11 cellular contexts compared by ENCODE assay signal in genomic region chr6:2951723-2952122, GRCh38. TPM values are rescaled to one million over a fixed set of nuclear protein-coding genes. Genes with fewer than 3 reads are reported as not detected.
DNase-seq lines count a peak whose midpoint lies in the region; ATAC-seq and TF ChIP-seq lines count a peak whose summit lies in the region.
"Had no signal": no experiment of that assay in that cellular context is flagged by ENCODE, and none has a peak within 500 bp of the region (broad histone marks: within the 10 kb centered on the region; RNA-seq: fewer than 3 reads in every experiment).

No MANE protein-coding gene starts in this region.

- no peaks in the 10 kb centered on the region for H3K9me3 Mint-ChIP-seq in stimulated activated memory B cell treated with anti-CD40 and anti-IgM and Interleukin-4, amounts not matched to agents 10 μg/mL and 1 μg/mL and 100 μg/mL, for 72 hours
- no peaks in the 10 kb centered on the region for H3K9me3 Mint-ChIP-seq in chondrocyte (ENCODE audit: low read depth)

- no CpG with 5 or more reads among the region's 8 CpGs for WGBS in IMR-90 (ENCODE audit: extremely low coverage in 2 of 2, insufficient read length in 1 of 2), 2 experiments
- WGBS in adrenal gland, 4 donors: 61 to 85% (median 66%) methylated on average over 5 to 8 of the region's 8 CpGs

- no TSS peak for BruUV-seq in IMR-90 (replicated peaks; lab: Mats Ljungman, UMichigan)

- no peaks in the 10 kb centered on the region for H3K27me3 Mint-ChIP-seq in stimulated activated memory B cell treated with anti-CD40 and anti-IgM and Interleukin-4, amounts not matched to agents 10 μg/mL and 1 μg/mL and 100 μg/mL, for 72 hours
- no peaks in the 10 kb centered on the region for H3K27me3 Mint-ChIP-seq in chondrocyte (ENCODE audit: low read depth)

- peaks cover 2% of the 10 kb centered on the region; the same call in 1 of the 2 replicates for H3K4me1 ChIP-seq in IMR-90 (ENCODE audit: control insufficient read depth, insufficient read depth, low read length)
- H3K4me1 ChIP-seq in adrenal gland (replicated peaks in 1 of 2): peaks cover 6 to 14% of the 10 kb centered on the region in 2 donors
- peaks cover 22% of the 10 kb centered on the region for H3K4me1 ChIP-seq in lower lobe of right lung

- no peak overlapping the region for H2BK5ac ChIP-seq in IMR-90 (ENCODE audit: low read depth, low read length, poor library complexity, severe bottlenecking)

- no peak overlapping the region for H4K5ac ChIP-seq in IMR-90 (ENCODE audit: low read depth, low read length)

- H3K4me3 ChIP-seq in IMR-90 (ENCODE audit: insufficient read depth, low read depth, low read length) (no peak overlapping the region), adrenal gland (no peak overlapping the region), lower lobe of right lung (no peak overlapping the region)
- H3K4me3 ChIP-seq: ovary had no signal

- TF ChIP-seq CTCF in IMR-90 (conservative IDR thresholded peaks at IDR 0.05; ENCODE audit: low read depth, low read length) (no peak), adrenal gland (IDR thresholded peaks at IDR 0.05) (no peak), lower lobe of right lung (IDR thresholded peaks at IDR 0.05) (no peak), chondrocyte (IDR thresholded peaks at IDR 0.05) (no peak)

- ATAC-seq in IMR-90 (ENCODE audit: low read depth): no peak
- peak; percentile 49 to 63 for ATAC-seq in lower lobe of right lung
- ATAC-seq in stimulated activated memory B cell treated with anti-CD40 and anti-IgM and Interleukin-4, amounts not matched to agents 10 μg/mL and 1 μg/mL and 100 μg/mL, for 72 hours: no peak
- ATAC-seq in GM18868 (IDR thresholded peaks at IDR 0.05; ENCODE audit: unreplicated experiment): no peak
- no peak for ATAC-seq in HG03469 (IDR thresholded peaks at IDR 0.05; ENCODE audit: unreplicated experiment)

- DNase-seq in IMR-90 (no peak), adrenal gland (peak in 6 of 7 donors; percentile 15 to 62 (median 53)), lower lobe of right lung (peak; percentile 68), chondrocyte (ENCODE audit: low spot score) (no peak), NCI-H526 treated with DMSO at 0.1 percent for 48 hours (lab: John Stamatoyannopoulos, UW) (no peak)
- DNase-seq: activated naive CD4-positive, alpha-beta T cell treated with anti-CD3 and anti-CD28 coated beads, Interleukin-2, amount 50 U/mL, for 16 hours; COR-L47 had no signal

- H2AFZ ChIP-seq in IMR-90 (replicated peaks; ENCODE audit: low read length, poor library complexity): peak overlapping the region; percentile 48

- no peak overlapping the region; the same call in 1 of the 2 replicates for H3K4ac ChIP-seq in IMR-90 (ENCODE audit: low read depth, low read length)

- no peak overlapping the region for H2BK20ac ChIP-seq in IMR-90 (ENCODE audit: low read depth, low read length)

- no peak for TF ChIP-seq RAD21 in IMR-90 (IDR thresholded peaks at IDR 0.05; ENCODE audit: low read length)

- H3K4me2 ChIP-seq in IMR-90 (ENCODE audit: low read depth, low read length): no peak overlapping the region

- peaks cover 37% of the 10 kb centered on the region for H3K36me3 Mint-ChIP-seq in stimulated activated memory B cell treated with anti-CD40 and anti-IgM and Interleukin-4, amounts not matched to agents 10 μg/mL and 1 μg/mL and 100 μg/mL, for 72 hours
- peaks cover 27% of the 10 kb centered on the region for H3K36me3 Mint-ChIP-seq in chondrocyte (ENCODE audit: low read depth)

- H3K18ac ChIP-seq in IMR-90 (ENCODE audit: low read depth, low read length): no peak overlapping the region

- peaks cover 27% of the 10 kb centered on the region for H3K4me1 Mint-ChIP-seq in stimulated activated memory B cell treated with anti-CD40 and anti-IgM and Interleukin-4, amounts not matched to agents 10 μg/mL and 1 μg/mL and 100 μg/mL, for 72 hours
- H3K4me1 Mint-ChIP-seq in chondrocyte (ENCODE audit: low read depth): peaks cover 9% of the 10 kb centered on the region

- POLR2A ChIA-PET in IMR-90 (lab: Charles Lee; ENCODE audit: unreplicated experiment): no interaction called here

- H3K27ac ChIP-seq in IMR-90 (ENCODE audit: insufficient read depth, low read length) (no peak overlapping the region), adrenal gland (peak overlapping the region in 4 of 5 donors; percentile 32 to 69 (median 56)), lower lobe of right lung (peak overlapping the region; percentile 62)

- no peaks in the 10 kb centered on the region for H3K9me3 ChIP-seq in IMR-90 (ENCODE audit: control insufficient read depth, insufficient read depth, low read length)
- no peaks in the 10 kb centered on the region for H3K9me3 ChIP-seq in adrenal gland (replicated peaks in 1 of 3)
- H3K9me3 ChIP-seq in lower lobe of right lung: no peaks in the 10 kb centered on the region
- H3K9me3 ChIP-seq: ovary had no signal

- peaks cover 6% of the 10 kb centered on the region; the same call in 1 of the 2 replicates for H3K9me1 ChIP-seq in IMR-90 (ENCODE audit: insufficient read depth, low read length)

- H4K8ac ChIP-seq in IMR-90 (ENCODE audit: low read depth in 2 of 2, low read length in 2 of 2): no peak overlapping the region

- H3K27me3 ChIP-seq in IMR-90 (ENCODE audit: control insufficient read depth, insufficient read depth, low read length) (no peaks in the 10 kb centered on the region), adrenal gland (no peaks in the 10 kb centered on the region), lower lobe of right lung (ENCODE audit: low read depth) (no peaks in the 10 kb centered on the region)
- H3K27me3 ChIP-seq: ovary had no signal

- in situ Hi-C loops in IMR-90 (cut with MboI; ENCODE audit: low sequenced_read_pairs): no loop called here

- H2AK5ac ChIP-seq in IMR-90 (ENCODE audit: low read depth, low read length): peak overlapping the region; percentile 11; the same call in 1 of the 2 replicates

- no peak overlapping the region for H4K91ac ChIP-seq in IMR-90 (ENCODE audit: insufficient read depth, low read depth, low read length)

- intact Hi-C loops in IMR-90 (cut with micrococcal nuclease): loop anchor here (1.0 to 2.0 kb wide), 4 partner anchors 19 to 160 kb away; partner anchors contain the start of gene SERPINB6
- intact Hi-C loops in adrenal gland (cut with DNase I): loop anchor here in 1 of 2 donors (2.0 kb wide), 1 partner anchor 37 kb away; no protein-coding TSS in a partner anchor
- intact Hi-C loops in lower lobe of right lung (cut with DNase I): no loop called here

- H4K20me1 ChIP-seq in IMR-90 (ENCODE audit: insufficient read depth, low read length): no peaks in the 10 kb centered on the region

- H2BK15ac ChIP-seq in IMR-90 (ENCODE audit: low read depth, low read length): no peak overlapping the region

- no peak overlapping the region for H3K23ac ChIP-seq in IMR-90 (ENCODE audit: low read depth, low read length)

- H2AK9ac ChIP-seq in IMR-90 (replicated peaks; ENCODE audit: low read depth, low read length, poor library complexity): peak overlapping the region; percentile 45

- dilution Hi-C loops in IMR-90 (cut with HindIII; ENCODE audit: low sequenced_read_pairs, unreplicated experiment): no loop called here

- no peak overlapping the region for H3K56ac ChIP-seq in IMR-90 (ENCODE audit: extremely low read depth, insufficient read depth, low read length)

- TF ChIP-seq POLR2A in IMR-90 (IDR thresholded peaks at IDR 0.05; ENCODE audit: low read depth, low read length) (no peak), adrenal gland (IDR thresholded peaks at IDR 0.05) (no peak)

- H3K79me1 ChIP-seq in IMR-90 (ENCODE audit: low read depth in 1 of 2, low read length in 2 of 2): peaks cover 16 to 46% of the 10 kb centered on the region in 2 experiments

- no peak overlapping the region for H3K9ac ChIP-seq in IMR-90 (ENCODE audit: low read depth, low read length)

- no peak overlapping the region for H2BK120ac ChIP-seq in IMR-90 (ENCODE audit: low read depth, low read length)

- H3K4me3 Mint-ChIP-seq in stimulated activated memory B cell treated with anti-CD40 and anti-IgM and Interleukin-4, amounts not matched to agents 10 μg/mL and 1 μg/mL and 100 μg/mL, for 72 hours: peak overlapping the region; percentile 31
- H3K4me3 Mint-ChIP-seq in chondrocyte (ENCODE audit: unreplicated experiment): no peak overlapping the region

- H3K36me3 ChIP-seq in IMR-90 (ENCODE audit: control insufficient read depth, insufficient read depth, low read length) (peaks cover 42% of the 10 kb centered on the region), adrenal gland (replicated peaks in 1 of 2) (peaks cover 0 to 61% of the 10 kb centered on the region in 2 donors), lower lobe of right lung (peaks cover 84% of the 10 kb centered on the region)
- H3K36me3 ChIP-seq: ovary had no signal

- H3K14ac ChIP-seq in IMR-90 (replicated peaks; ENCODE audit: low read depth, low read length): no peak overlapping the region

- peak overlapping the region; percentile 59 for H3K27ac Mint-ChIP-seq in stimulated activated memory B cell treated with anti-CD40 and anti-IgM and Interleukin-4, amounts not matched to agents 10 μg/mL and 1 μg/mL and 100 μg/mL, for 72 hours
- H3K27ac Mint-ChIP-seq in chondrocyte (ENCODE audit: unreplicated experiment): no peak overlapping the region

- CTCF ChIA-PET in IMR-90 (lab: Yijun Ruan, JAX): interaction anchor here (0.8 to 1.8 kb wide), 21 partner anchors 8 to 161 kb away, joined by 3 to 37 read pairs (median 5); partner anchors contain the start of gene SERPINB1

RNA-seq across cellular contexts. Expression of gene SERPINB6, which starts 19.6 kb away (rescaled TPM):
- total RNA-seq in IMR-90 (2012; rRNA removed) (37.1 and 60.3 TPM in 2 replicates), adrenal gland (100 to 1,000 TPM; 161 to 258 (median 209) TPM), lower lobe of right lung (160 TPM), chondrocyte (74.0 to 98.0 TPM (median 97.3 TPM) in 3 replicates)
- polyA plus RNA-seq in IMR-90 (2012; rRNA removed) (78.7 and 91.1 TPM in 2 replicates), adrenal gland (100 to 1,000 TPM; 161 to 332 (median 229) TPM)
- 74.7 and 123 TPM in 2 replicates for polyA plus RNA-seq in IMR-90 (2012; cell fraction: cytosol; rRNA removed)
- 93.6 and 162 TPM in 2 replicates for polyA plus RNA-seq in IMR-90 (2012; cell fraction: nucleus; rRNA removed; ENCODE audit: low replicate concordance)

RNA-seq across cellular contexts. Expression of gene NQO2, which starts 48.0 kb away (rescaled TPM):
- 59.4 and 72.1 TPM in 2 replicates for total RNA-seq in IMR-90 (2012; rRNA removed)
- 41.9 and 42.5 TPM in 2 replicates for polyA plus RNA-seq in IMR-90 (2012; rRNA removed)
- polyA plus RNA-seq in IMR-90 (2012; cell fraction: cytosol; rRNA removed): 31.1 and 51.6 TPM in 2 replicates
- 13.5 and 24.4 TPM in 2 replicates for polyA plus RNA-seq in IMR-90 (2012; cell fraction: nucleus; rRNA removed; ENCODE audit: low replicate concordance)
- 100 to 1,000 TPM; 133 to 200 (median 146) TPM for total RNA-seq in adrenal gland
- 100 to 1,000 TPM; 100 to 177 (median 158) TPM for polyA plus RNA-seq in adrenal gland
- 22.4 TPM for total RNA-seq in lower lobe of right lung
- total RNA-seq in chondrocyte: 34.4 to 40.7 TPM (median 35.1 TPM) in 3 replicates

RNA-seq across cellular contexts. Expression of gene SERPINB9, which starts 48.6 kb away (rescaled TPM):
- total RNA-seq in IMR-90 (2012; rRNA removed) (2.3 and 2.5 TPM in 2 replicates), adrenal gland (10 to 100 TPM in 6 of 8 donors, 1 to 10 TPM in 2; 7.1 to 26.9 (median 21.4) TPM), lower lobe of right lung (12.8 TPM), chondrocyte (0.31 to 0.67 TPM (median 0.62 TPM) in 3 replicates)
- polyA plus RNA-seq in IMR-90 (2012; rRNA removed) (2.2 and 2.3 TPM in 2 replicates), adrenal gland (10 to 100 TPM in 1 of 3 donors, 1 to 10 TPM in 2; 6.5 to 12.3 (median 7.4) TPM)
- 1.1 and 1.5 TPM in 2 replicates for polyA plus RNA-seq in IMR-90 (2012; cell fraction: cytosol; rRNA removed)
- polyA plus RNA-seq in IMR-90 (2012; cell fraction: nucleus; rRNA removed; ENCODE audit: low replicate concordance): 1.1 and 3.5 TPM in 2 replicates

Comparison
In these comparisons a context has a peak if more than half of its experiments do, and no peak if none do; other contexts are left out.
1. ATAC-seq: peak in lower lobe of right lung (2 of 2); none in IMR-90 (single experiment), stimulated activated memory B cell treated with anti-CD40 and anti-IgM and Interleukin-4, amounts not matched to agents 10 μg/mL and 1 μg/mL and 100 μg/mL, for 72 hours (single experiment), GM18868 (single experiment) and HG03469 (single experiment).
2. DNase-seq: peak in adrenal gland (6 of 7) and lower lobe of right lung (single experiment); none in IMR-90 (single experiment), chondrocyte (single experiment) and NCI-H526 treated with DMSO at 0.1 percent for 48 hours (single experiment).